ENCODE assay signal across 26 cellular contexts in the genomic region with DNA sequence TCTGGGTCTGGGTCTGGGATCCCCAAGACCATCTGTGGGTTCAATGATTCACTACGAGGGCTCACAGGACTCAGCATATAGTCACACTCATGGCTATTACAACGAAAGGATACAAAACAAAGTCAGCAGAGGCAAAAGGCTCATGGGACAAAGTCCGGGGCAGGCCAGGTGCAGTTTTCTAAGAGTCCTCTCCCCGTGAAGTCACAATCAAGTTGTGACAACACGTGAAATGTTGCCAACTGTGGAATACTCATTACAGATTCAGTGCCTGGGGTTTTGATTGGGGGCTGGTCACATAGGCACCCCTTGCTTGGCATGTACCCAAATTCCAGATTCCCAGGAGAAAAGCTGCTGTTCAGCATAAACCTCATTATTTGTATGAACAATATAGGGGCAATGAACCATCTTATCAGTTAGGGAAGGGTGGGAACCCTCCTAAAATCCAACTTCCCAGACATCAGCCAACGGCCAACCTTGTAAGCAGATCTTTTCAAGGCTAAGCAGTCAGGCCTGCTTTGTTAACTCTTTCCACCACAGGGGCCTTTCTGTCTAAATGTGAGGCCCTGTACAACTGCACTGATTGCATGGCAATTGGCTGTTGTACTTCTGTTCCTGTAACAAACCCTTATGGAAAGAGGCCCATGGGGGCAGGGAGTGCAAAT. TPM values are rescaled to one million over a fixed set of nuclear protein-coding genes. Genes with fewer than 3 reads are reported as not detected.
DNase-seq lines count a peak whose midpoint lies in the region; ATAC-seq, FAIRE-seq and TF ChIP-seq lines count a peak whose summit lies in the region.
"Had no signal": no experiment of that assay in that cellular context is flagged by ENCODE, and none has a peak within 500 bp of the region (broad histone marks: within the 10 kb centered on the region; RNA-seq: fewer than 3 reads in every experiment).

No MANE protein-coding gene starts in this region.

- H3K27ac Mint-ChIP-seq in activated T-helper 17 cell treated with anti-CD3 and anti-CD28 coated beads, Interleukin-2, amount 50 U/mL, for 72 hours: no peak overlapping the region
- H3K27ac Mint-ChIP-seq in chondrocyte (ENCODE audit: unreplicated experiment): no peak overlapping the region
- H3K27ac Mint-ChIP-seq: CD4-positive, alpha-beta memory T cell had no signal

- 18 to 59% (median 22%) methylated on average over 6 of the region's 6 CpGs for WGBS in small intestine, 3 donors

- peak; percentile 15 for DNase-seq in NCI-H69 (lab: John Stamatoyannopoulos, UW)
- peak; percentile 1 for DNase-seq in astrocyte of the hippocampus (ENCODE audit: low read depth, low spot score)
- DNase-seq in left colon: peak; percentile 44 to 54
- DNase-seq in small intestine: peak; percentile 63
- no peak for DNase-seq in cortex of kidney (lab: John Stamatoyannopoulos, UW)
- no peak for DNase-seq in NCI-H1092 treated with DMSO at 0.1 percent for 48 hours (lab: John Stamatoyannopoulos, UW)
- no peak for DNase-seq in chondrocyte (ENCODE audit: low spot score)
- DNase-seq: 8988T; C1 segment of cervical spinal cord; Calu3; CD4-positive, alpha-beta memory T cell; COR-L47; DMS53; DMS79 treated with DMSO at 0.1 percent for 48 hours; GF-D8; GM23248; H7; HCEC 1CT had no signal

- no peaks in the 10 kb centered on the region for H3K36me3 ChIP-seq in small intestine (ENCODE audit: control insufficient read depth in 2 of 2, insufficient read depth in 2 of 2, low read length in 2 of 2)

- H3K9me3 ChIP-seq in small intestine (ENCODE audit: control insufficient read depth, low read depth): no peaks in the 10 kb centered on the region

- FAIRE-seq in small intestine (lab: Jason Lieb, UNC): no peak
- FAIRE-seq: GM12891, GM18507, H1 had no signal

- no peaks in the 10 kb centered on the region for H3K27me3 Mint-ChIP-seq in activated T-helper 17 cell treated with anti-CD3 and anti-CD28 coated beads, Interleukin-2, amount 50 U/mL, for 72 hours
- no peaks in the 10 kb centered on the region for H3K27me3 Mint-ChIP-seq in chondrocyte (ENCODE audit: low read depth)

- H3K27me3 ChIP-seq in small intestine (ENCODE audit: control insufficient read depth in 2 of 2, insufficient read depth in 2 of 2, low read length in 2 of 2): no peaks in the 10 kb centered on the region

- no peak overlapping the region for H3K4me3 Mint-ChIP-seq in activated T-helper 17 cell treated with anti-CD3 and anti-CD28 coated beads, Interleukin-2, amount 50 U/mL, for 72 hours
- H3K4me3 Mint-ChIP-seq in chondrocyte (ENCODE audit: unreplicated experiment): no peak overlapping the region
- H3K4me3 Mint-ChIP-seq: CD4-positive, alpha-beta memory T cell had no signal

- H3K36me3 Mint-ChIP-seq in activated T-helper 17 cell treated with anti-CD3 and anti-CD28 coated beads, Interleukin-2, amount 50 U/mL, for 72 hours (ENCODE audit: low read depth): no peaks in the 10 kb centered on the region
- no peaks in the 10 kb centered on the region for H3K36me3 Mint-ChIP-seq in chondrocyte (ENCODE audit: low read depth)
- H3K36me3 Mint-ChIP-seq: CD4-positive, alpha-beta memory T cell had no signal

- no peak overlapping the region for H3K4me3 ChIP-seq in small intestine (ENCODE audit: low read depth in 1 of 2, low read length in 2 of 2)
- H3K4me3 ChIP-seq: GM23248 had no signal

- ATAC-seq in left colon: peak; percentile 87
- ATAC-seq in activated T-helper 17 cell treated with anti-CD3 and anti-CD28 coated beads, Interleukin-2, amount 50 U/mL, for 72 hours (replicated peaks): no peak

- intact Hi-C loops in left colon (cut with DNase I, micrococcal nuclease): no loop called here

- no peaks in the 10 kb centered on the region for H3K9me3 Mint-ChIP-seq in activated T-helper 17 cell treated with anti-CD3 and anti-CD28 coated beads, Interleukin-2, amount 50 U/mL, for 72 hours
- H3K9me3 Mint-ChIP-seq in chondrocyte (ENCODE audit: low read depth): peaks cover 14% of the 10 kb centered on the region
- H3K9me3 Mint-ChIP-seq: CD4-positive, alpha-beta memory T cell had no signal

- H3K27ac ChIP-seq in small intestine (ENCODE audit: low read depth in 1 of 2, low read length in 1 of 2): peak overlapping the region in 1 of 2 donors; percentile 30
- H3K27ac ChIP-seq: GM23248 had no signal

- H3K4me1 ChIP-seq in small intestine (ENCODE audit: control insufficient read depth in 2 of 2, insufficient read depth in 1 of 2, low read depth in 1 of 2, low read length in 1 of 2): no peaks in the 10 kb centered on the region

- no peak for TF ChIP-seq CTCF in chondrocyte (IDR thresholded peaks at IDR 0.05)

- H3K4me1 Mint-ChIP-seq in activated T-helper 17 cell treated with anti-CD3 and anti-CD28 coated beads, Interleukin-2, amount 50 U/mL, for 72 hours: no peaks in the 10 kb centered on the region
- no peaks in the 10 kb centered on the region for H3K4me1 Mint-ChIP-seq in chondrocyte (ENCODE audit: low read depth)
- H3K4me1 Mint-ChIP-seq: CD4-positive, alpha-beta memory T cell had no signal

RNA-seq across cellular contexts. Expression of a gene that starts 58.2 kb away (rescaled TPM):
- total RNA-seq in left colon (1 to 10 TPM; 2.2 to 3.0 TPM), chondrocyte (not detected in 3 replicates)
- 1 to 10 TPM in 1 of 3 donors, under 1 TPM in 1, not detected in 1; 0.27 to 8.6 TPM for polyA plus RNA-seq in small intestine
- under 1 TPM in 1 of 2 donors, not detected in 1; 0.11 TPM for total RNA-seq in activated T-helper 17 cell treated with anti-CD3 and anti-CD28 coated beads, Interleukin-2, amount 50 U/mL, for 72 hours
- total RNA-seq: A673; Calu3; CD4-positive, alpha-beta memory T cell; Daoy; G401; GM23248; H1; H7 had no signal
- polyA plus RNA-seq: BJ; CD4-positive, alpha-beta memory T cell; GM23248; H1 had no signal

Comparison
In these comparisons a context has a peak if more than half of its experiments do, and no peak if none do; other contexts are left out.
1. DNase-seq: peak in NCI-H69 (single experiment), astrocyte of the hippocampus (single experiment), left colon (2 of 2) and small intestine (single experiment); none in cortex of kidney (single experiment), NCI-H1092 treated with DMSO at 0.1 percent for 48 hours (single experiment) and chondrocyte (single experiment).